In genomic region chr9:126723807-126724172, GRCh38 we compare ENCODE assay signal across 10 cellular contexts.
A peak's percentile ranks its signal among the peaks of the same experiment; 100 is the strongest.
DNase-seq lines count a peak whose midpoint lies in the region; ATAC-seq, FAIRE-seq and TF ChIP-seq lines count a peak whose summit lies in the region.
"Had no signal": no experiment of that assay in that cellular context is flagged by ENCODE, and none has a peak within 500 bp of the region (broad histone marks: within the 10 kb centered on the region; RNA-seq: fewer than 3 reads in every experiment).

No MANE protein-coding gene starts in this region.

- H3K9me3 Mint-ChIP-seq in T-helper 1 cell treated with Interleukin-12 subunit alpha and Interleukin-12 subunit beta and Interleukin-4 antibody, amounts not matched to agents 30 μg/mL and 1 μg/mL, for 36 hours: no peaks in the 10 kb centered on the region
- peaks cover under 1% of the 10 kb centered on the region for H3K9me3 Mint-ChIP-seq in stimulated activated memory B cell treated with anti-CD40 and anti-IgM and Interleukin-4, amounts not matched to agents 10 μg/mL and 1 μg/mL and 100 μg/mL, for 72 hours

- peaks cover 8% of the 10 kb centered on the region for H3K4me1 ChIP-seq in SJCRH30
- H3K4me1 ChIP-seq in endothelial cell of umbilical vein (ENCODE audit: control insufficient read depth, extremely low read depth, insufficient read depth, low read length): no peaks in the 10 kb centered on the region

- H3K27ac ChIP-seq in SJCRH30 (no peak overlapping the region), endothelial cell of umbilical vein (ENCODE audit: insufficient read depth, low read depth, low read length) (no peak overlapping the region)
- H3K27ac ChIP-seq: psoas muscle had no signal

- no peaks in the 10 kb centered on the region for H3K79me2 ChIP-seq in endothelial cell of umbilical vein (ENCODE audit: control insufficient read depth, insufficient read depth, low read length)

- no peaks in the 10 kb centered on the region for H3K9me1 ChIP-seq in endothelial cell of umbilical vein (replicated peaks; ENCODE audit: control insufficient read depth, extremely low read depth, insufficient read depth, low read length)

- peak overlapping the region; percentile 82 for H3K4me3 Mint-ChIP-seq in T-helper 1 cell treated with Interleukin-12 subunit alpha and Interleukin-12 subunit beta and Interleukin-4 antibody, amounts not matched to agents 30 μg/mL and 1 μg/mL, for 36 hours
- peak overlapping the region; percentile 88 for H3K4me3 Mint-ChIP-seq in stimulated activated memory B cell treated with anti-CD40 and anti-IgM and Interleukin-4, amounts not matched to agents 10 μg/mL and 1 μg/mL and 100 μg/mL, for 72 hours

- no peaks in the 10 kb centered on the region for H4K20me1 ChIP-seq in endothelial cell of umbilical vein (replicated peaks; ENCODE audit: control insufficient read depth, extremely low read depth, insufficient read depth, low read length)

- BruUV-seq in endothelial cell of umbilical vein (replicated peaks; lab: Mats Ljungman, UMichigan): no TSS peak

- DNase-seq in T-helper 1 cell (no peak), SJCRH30 (peak; percentile 36 to 37), endothelial cell of umbilical vein (ENCODE audit: low read depth, low spot score) (no peak), NCI-H1048 (lab: John Stamatoyannopoulos, UW) (no peak), NCI-H510A (lab: John Stamatoyannopoulos, UW) (no peak)

- H3K27me3 ChIP-seq in SJCRH30 (peaks cover 10% of the 10 kb centered on the region; the same call in 1 of the 2 replicates), endothelial cell of umbilical vein (ENCODE audit: control insufficient read depth in 2 of 2, insufficient read depth in 2 of 2, low read length in 2 of 2) (peaks cover 9 to 12% of the 10 kb centered on the region in 2 experiments)
- H3K27me3 ChIP-seq: vagina had no signal

- peaks cover 12% of the 10 kb centered on the region for H3K27me3 Mint-ChIP-seq in T-helper 1 cell treated with Interleukin-12 subunit alpha and Interleukin-12 subunit beta and Interleukin-4 antibody, amounts not matched to agents 30 μg/mL and 1 μg/mL, for 36 hours (ENCODE audit: low read depth)
- H3K27me3 Mint-ChIP-seq in stimulated activated memory B cell treated with anti-CD40 and anti-IgM and Interleukin-4, amounts not matched to agents 10 μg/mL and 1 μg/mL and 100 μg/mL, for 72 hours: no peaks in the 10 kb centered on the region

- peak overlapping the region; percentile 94 for H3K27ac Mint-ChIP-seq in T-helper 1 cell treated with Interleukin-12 subunit alpha and Interleukin-12 subunit beta and Interleukin-4 antibody, amounts not matched to agents 30 μg/mL and 1 μg/mL, for 36 hours
- peak overlapping the region; percentile 87 for H3K27ac Mint-ChIP-seq in stimulated activated memory B cell treated with anti-CD40 and anti-IgM and Interleukin-4, amounts not matched to agents 10 μg/mL and 1 μg/mL and 100 μg/mL, for 72 hours

- TF ChIP-seq POLR2A in endothelial cell of umbilical vein (IDR thresholded peaks at IDR 0.05; ENCODE audit: low read depth, low read length): no peak

- ATAC-seq in stimulated activated memory B cell treated with anti-CD40 and anti-IgM and Interleukin-4, amounts not matched to agents 10 μg/mL and 1 μg/mL and 100 μg/mL, for 72 hours: no peak
- ATAC-seq in GM19328 (IDR thresholded peaks at IDR 0.05; ENCODE audit: unreplicated experiment): no peak

- H3K4me2 ChIP-seq in endothelial cell of umbilical vein (ENCODE audit: insufficient read depth, low read length): no peak overlapping the region

- no peak overlapping the region for H2AFZ ChIP-seq in endothelial cell of umbilical vein (ENCODE audit: low read depth, low read length)

- CTCF ChIA-PET in endothelial cell of umbilical vein (lab: Charles Lee): interaction anchor here (0.9 to 3.5 kb wide), 4 partner anchors 18 to 58 kb away, joined by 3 to 18 read pairs (median 4); no protein-coding TSS in a partner anchor

- dilution Hi-C loops in endothelial cell of umbilical vein (cut with MboI; ENCODE audit: extremely low pct_ligation_motif_present, low sequenced_read_pairs): no loop called here

- TF ChIP-seq CTCF in endothelial cell of umbilical vein (IDR thresholded peaks at IDR 0.05; ENCODE audit: extremely low read depth in 1 of 2, insufficient read depth in 1 of 2, low read depth in 1 of 2, low read length in 2 of 2): no peak

- H3K9me3 ChIP-seq in SJCRH30 (replicated peaks) (no peaks in the 10 kb centered on the region), endothelial cell of umbilical vein (replicated peaks; ENCODE audit: control insufficient read depth, insufficient read depth, low read length) (no peaks in the 10 kb centered on the region)
- H3K9me3 ChIP-seq: psoas muscle, vagina had no signal

- no peak for FAIRE-seq in endothelial cell of umbilical vein (lab: Jason Lieb, UNC)

- H3K4me3 ChIP-seq in SJCRH30: no peak overlapping the region
- no peak overlapping the region for H3K4me3 ChIP-seq in endothelial cell of umbilical vein (replicated peaks in 1 of 3; ENCODE audit: insufficient read depth in 1 of 3, low read depth in 1 of 3, low read length in 3 of 3)

- POLR2A ChIA-PET in endothelial cell of umbilical vein (lab: Charles Lee): no interaction called here

- intact Hi-C loops in endothelial cell of umbilical vein (cut with micrococcal nuclease): no loop called here

- peaks cover 33% of the 10 kb centered on the region for H3K4me1 Mint-ChIP-seq in T-helper 1 cell treated with Interleukin-12 subunit alpha and Interleukin-12 subunit beta and Interleukin-4 antibody, amounts not matched to agents 30 μg/mL and 1 μg/mL, for 36 hours (ENCODE audit: low read depth)
- H3K4me1 Mint-ChIP-seq in stimulated activated memory B cell treated with anti-CD40 and anti-IgM and Interleukin-4, amounts not matched to agents 10 μg/mL and 1 μg/mL and 100 μg/mL, for 72 hours: peaks cover 44% of the 10 kb centered on the region

- H3K9ac ChIP-seq in endothelial cell of umbilical vein (replicated peaks; ENCODE audit: extremely low read depth, insufficient read depth, low read length): no peak overlapping the region

- H3K36me3 Mint-ChIP-seq in T-helper 1 cell treated with Interleukin-12 subunit alpha and Interleukin-12 subunit beta and Interleukin-4 antibody, amounts not matched to agents 30 μg/mL and 1 μg/mL, for 36 hours (ENCODE audit: low read depth): peaks cover 2% of the 10 kb centered on the region
- H3K36me3 Mint-ChIP-seq in stimulated activated memory B cell treated with anti-CD40 and anti-IgM and Interleukin-4, amounts not matched to agents 10 μg/mL and 1 μg/mL and 100 μg/mL, for 72 hours: no peaks in the 10 kb centered on the region

- H3K36me3 ChIP-seq in SJCRH30 (no peaks in the 10 kb centered on the region), endothelial cell of umbilical vein (ENCODE audit: control insufficient read depth in 2 of 2, extremely low read depth in 1 of 2, insufficient read depth in 2 of 2, low read length in 2 of 2) (no peaks in the 10 kb centered on the region)
- H3K36me3 ChIP-seq: vagina had no signal

TF ChIP-seq in endothelial cell of umbilical vein, 7 proteins besides CTCF, POLR2A, EP300 and RAD21:
- no peak for TF ChIP-seq POLR2AphosphoS5 (IDR thresholded peaks at IDR 0.05; ENCODE audit: insufficient read depth, low read depth, low read length)
- TF ChIP-seq EZH2 (IDR thresholded peaks at IDR 0.05; ENCODE audit: borderline replicate concordance, low read depth, low read length, severe bottlenecking): peak; percentile 37

Comparison
In these comparisons a context has a peak if more than half of its experiments do, and no peak if none do; other contexts are left out.
1. DNase-seq: peak in SJCRH30 (2 of 2); none in T-helper 1 cell (0 of 5), endothelial cell of umbilical vein (single experiment), NCI-H1048 (single experiment) and NCI-H510A (single experiment).